Comparison of ENCODE assay signal across 8 cellular contexts in genomic region chr6:53794720-53795253, GRCh38. TPM values are rescaled to one million over a fixed set of nuclear protein-coding genes. Genes with fewer than 3 reads are reported as not detected.
DNase-seq lines count a peak whose midpoint lies in the region; ATAC-seq and TF ChIP-seq lines count a peak whose summit lies in the region.

LRRC1 (plus strand) TSS chr6:53795005; CDS start chr6:53795257, 252 bp downstream.

- CTCF ChIA-PET in BJ (lab: Yijun Ruan, JAX) = interaction anchor here (0.6 to 7.3 kb wide), 10 partner anchors 16 to 162 kb away, joined by 3 to 111 read pairs (median 4); no protein-coding TSS in a partner anchor

- H3K36me3 ChIP-seq in BJ (ENCODE audit: control insufficient read depth, insufficient read depth, low read length) = no peaks in the 10 kb centered on the region
- H3K36me3 ChIP-seq in duodenal mucosa (ENCODE audit: control insufficient read depth in 1 of 2, insufficient read depth in 2 of 2, low read length in 2 of 2) = no peaks in the 10 kb centered on the region
- H3K36me3 ChIP-seq in lower lobe of right lung = no peaks in the 10 kb centered on the region

- ATAC-seq in GM19043 (IDR thresholded peaks at IDR 0.05; ENCODE audit: low read depth, unreplicated experiment) (peak; percentile 55), HG03342 (IDR thresholded peaks at IDR 0.05; ENCODE audit: unreplicated experiment) (peak; percentile 76), lower lobe of right lung (peak; percentile 93 to 95)

- H3K9ac ChIP-seq in duodenal mucosa (ENCODE audit: low read depth in 1 of 2, low read length in 2 of 2) = peak within 1 kb of the TSS; percentile 62 to 76

- H3K4me3 ChIP-seq in BJ (ENCODE audit: low read depth, low read length) (peak within 1 kb of the TSS; percentile 62), duodenal mucosa (ENCODE audit: low read depth in 1 of 2, low read length in 2 of 2) (peak within 1 kb of the TSS; percentile 74 to 88), lower lobe of right lung (peak within 1 kb of the TSS; percentile 89)

- H3K4me1 ChIP-seq in duodenal mucosa (ENCODE audit: control insufficient read depth in 1 of 2, insufficient read depth in 2 of 2, low read length in 2 of 2) (peaks cover 19 to 38% of the 10 kb centered on the region in 2 donors), lower lobe of right lung (peaks cover 26% of the 10 kb centered on the region)

- H3K27ac ChIP-seq in duodenal mucosa (ENCODE audit: low read depth, low read length) (peak within 1 kb of the TSS; percentile 39), lower lobe of right lung (peak within 1 kb of the TSS; percentile 80)

- H3K27me3 ChIP-seq in BJ (ENCODE audit: control insufficient read depth, insufficient read depth, low read length) = no peaks in the 10 kb centered on the region
- H3K27me3 ChIP-seq in duodenal mucosa (ENCODE audit: control insufficient read depth in 1 of 2, insufficient read depth in 2 of 2, low read length in 2 of 2) = no peaks in the 10 kb centered on the region
- no peaks in the 10 kb centered on the region for H3K27me3 ChIP-seq in lower lobe of right lung (ENCODE audit: low read depth)

- H3K9me3 ChIP-seq in duodenal mucosa (ENCODE audit: control insufficient read depth in 1 of 2, low read length in 2 of 2) (no peaks in the 10 kb centered on the region), lower lobe of right lung (no peaks in the 10 kb centered on the region)

- intact Hi-C loops in lower lobe of right lung (cut with DNase I) = no loop called here

- DNase-seq in BJ (ENCODE audit: low read depth) (peak; percentile 36), NCI-H510A treated with DMSO at 0.1 percent for 48 hours (lab: John Stamatoyannopoulos, UW) (peak; percentile 98), lower lobe of right lung (peak; percentile 94)
- DNase-seq in activated CD4-positive, alpha-beta T cell treated with anti-CD3 and anti-CD28 coated beads, Interleukin-2, amount 50 U/mL, for 48 hours = peak; percentile 85 to 89
- peak; percentile 57 to 77 (median 73) for DNase-seq in stimulated activated CD4-positive, alpha-beta T cell treated with anti-CD3 and anti-CD28 coated beads, TNF-alpha, amount 100 ng/mL, for 1 hour (ENCODE audit: low read depth in 3 of 3, low spot score in 1 of 3)

- POLR2A ChIA-PET in BJ (lab: Charles Lee) = interaction anchor here (0.6 kb wide), 2 partner anchors 161 to 631 kb away, joined by 3 to 5 read pairs; no protein-coding TSS in a partner anchor

- TF ChIP-seq CTCF in BJ (IDR thresholded peaks at IDR 0.05; ENCODE audit: insufficient read depth, low read depth, low read length) = no peak
- TF ChIP-seq CTCF in lower lobe of right lung (IDR thresholded peaks at IDR 0.05) = no peak

RNA-seq across cellular contexts. Expression of gene LRRC1, which starts in this region (rescaled TPM):
- 4.3 and 4.7 TPM in 2 replicates for polyA plus RNA-seq in BJ (2011; rRNA removed)
- 3.6 and 3.8 TPM in 2 replicates for polyA minus RNA-seq in BJ (2011; rRNA and poly(A)+ RNA removed)
- total RNA-seq in lower lobe of right lung = 13.4 TPM

Comparison
In these comparisons a context has a peak if more than half of its experiments do, and no peak if none do; other contexts are left out.
1. Peak in every context shown above with its lines: DNase-seq, ATAC-seq, H3K4me3 ChIP-seq and H3K27ac ChIP-seq.
2. DNase-seq: peak in every context shown above with its lines; median percentile 98 in NCI-H510A treated with DMSO at 0.1 percent for 48 hours; 94 in lower lobe of right lung; 87 in activated CD4-positive, alpha-beta T cell treated with anti-CD3 and anti-CD28 coated beads, Interleukin-2, amount 50 U/mL, for 48 hours; 73 in stimulated activated CD4-positive, alpha-beta T cell treated with anti-CD3 and anti-CD28 coated beads, TNF-alpha, amount 100 ng/mL, for 1 hour; 36 in BJ.